In genomic region chr16:68267612-68268405, GRCh38 we compare ENCODE assay signal across 8 cellular contexts. TPM values are rescaled to one million over a fixed set of nuclear protein-coding genes. Genes with fewer than 3 reads are reported as not detected.
A peak's percentile ranks its signal among the peaks of the same experiment; 100 is the strongest.
DNase-seq lines count a peak whose midpoint lies in the region; ATAC-seq and TF ChIP-seq lines count a peak whose summit lies in the region.
"Had no signal": no experiment of that assay in that cellular context is flagged by ENCODE, and none has a peak within 500 bp of the region (broad histone marks: within the 10 kb centered on the region; RNA-seq: fewer than 3 reads in every experiment).

No MANE protein-coding gene starts in this region.

- peak; percentile 31 for DNase-seq in NCI-H510A treated with DMSO at 0.1 percent for 48 hours (lab: John Stamatoyannopoulos, UW)
- DNase-seq in NCI-H510A (lab: John Stamatoyannopoulos, UW), result no peak
- peak; percentile 25 for DNase-seq in WTC11 (ENCODE audit: low spot score)
- no peak for DNase-seq in osteoblast (ENCODE audit: insufficient read length, low spot score, missing footprints)
- no peak for DNase-seq in NCI-H1436 (lab: John Stamatoyannopoulos, UW)
- DNase-seq in amniotic stem cell (lab: John Stamatoyannopoulos, UW), result no peak
- DNase-seq: NCI-H146 had no signal

- TF ChIP-seq CTCF in WTC11 (IDR thresholded peaks at IDR 0.05) (no peak), osteoblast (IDR thresholded peaks at IDR 0.05; ENCODE audit: extremely low read depth, low read depth, low read length) (no peak)

- no peaks in the 10 kb centered on the region for H3K9me3 ChIP-seq in osteoblast (ENCODE audit: low read depth, low read length)

- peak overlapping the region; percentile 49 for H3K4me3 Mint-ChIP-seq in WTC11

- H3K27me3 Mint-ChIP-seq in WTC11 (ENCODE audit: low read depth), result peaks cover 15% of the 10 kb centered on the region

- peaks cover 34% of the 10 kb centered on the region for H3K4me1 Mint-ChIP-seq in WTC11

- no peaks in the 10 kb centered on the region for H3K9me3 Mint-ChIP-seq in WTC11

- CTCF ChIA-PET in WTC11 (lab: Charles Lee), result interaction anchor here (0.9 to 1.3 kb wide), 3 partner anchors 11 to 100 kb away, joined by 3 read pairs; no protein-coding TSS in a partner anchor

- H3K27ac ChIP-seq in osteoblast (ENCODE audit: low read depth, low read length), result no peak overlapping the region

- H3K27ac Mint-ChIP-seq in WTC11, result peak overlapping the region; percentile 66; the same call in 1 of the 2 replicates

- H4K20me1 ChIP-seq in osteoblast (ENCODE audit: insufficient read depth, low read length), result peaks cover 53% of the 10 kb centered on the region

- peaks cover 31% of the 10 kb centered on the region for H3K36me3 ChIP-seq in osteoblast (ENCODE audit: insufficient read depth, low read length)

- POLR2A ChIA-PET in WTC11 (lab: Charles Lee), result no interaction called here

- no peak overlapping the region for H2AFZ ChIP-seq in osteoblast (ENCODE audit: low read length)

- H3K27me3 ChIP-seq in osteoblast (ENCODE audit: insufficient read depth, low read length), result no peaks in the 10 kb centered on the region

- H3K4me2 ChIP-seq in osteoblast (ENCODE audit: insufficient read depth, low read length), result peak overlapping the region; percentile 36

- ATAC-seq in WTC11, result peak; percentile 46

- H3K4me3 ChIP-seq in osteoblast (ENCODE audit: insufficient read depth, low read length), result no peak overlapping the region
- H3K4me3 ChIP-seq: lung had no signal

- peaks cover 75% of the 10 kb centered on the region for H3K79me2 ChIP-seq in osteoblast (ENCODE audit: insufficient read depth, low read length)

- no peaks in the 10 kb centered on the region for H3K36me3 Mint-ChIP-seq in WTC11

- peaks cover 25% of the 10 kb centered on the region for H3K4me1 ChIP-seq in osteoblast (ENCODE audit: insufficient read depth, low read length)

TF ChIP-seq in WTC11, 78 proteins besides CTCF, POLR2A, EP300 and RAD21:
- no peak for TF ChIP-seq ZNF423 (CRISPR knock-in tag; IDR thresholded peaks at IDR 0.05)
- TF ChIP-seq HMGA2 (CRISPR knock-in tag; IDR thresholded peaks at IDR 0.05), result no peak
- TF ChIP-seq CREB1 (CRISPR knock-in tag; IDR thresholded peaks at IDR 0.05), result no peak
- TF ChIP-seq CBFB (CRISPR knock-in tag; IDR thresholded peaks at IDR 0.05; ENCODE audit: low read depth), result no peak

RNA-seq across cellular contexts. Expression of gene SLC7A6, which starts 3.5 kb away (rescaled TPM):
- total RNA-seq in WTC11 (2021) (27.4 TPM in 3 replicates), osteoblast (35.1 and 36.9 TPM in 2 replicates)

RNA-seq across cellular contexts. Expression of gene PLA2G15, which starts 22.6 kb away (rescaled TPM):
- total RNA-seq in WTC11 (2021) (9.4 to 10.2 TPM (median 9.8 TPM) in 3 replicates), osteoblast (30.8 and 30.9 TPM in 2 replicates)

RNA-seq across cellular contexts. Expression of gene ESRP2, which starts 31.9 kb away (rescaled TPM):
- total RNA-seq in WTC11 (2021), result 48.5 to 55.0 TPM (median 49.8 TPM) in 3 replicates
- total RNA-seq in osteoblast, result under 0.01 TPM in 1 of 2 replicates, not detected in the other

RNA-seq across cellular contexts. Expression of gene SLC7A6OS, which starts 42.9 kb away (rescaled TPM):
- total RNA-seq in WTC11 (2021) (20.5 to 22.6 TPM (median 20.7 TPM) in 3 replicates), osteoblast (12.1 and 12.3 TPM in 2 replicates)

RNA-seq across cellular contexts. Expression of gene PRMT7, which starts 43.0 kb away (rescaled TPM):
- total RNA-seq in WTC11 (2021), result 50.3 to 59.3 TPM (median 52.5 TPM) in 3 replicates
- total RNA-seq in osteoblast, result 35.4 and 36.9 TPM in 2 replicates

Comparison
In these comparisons a context has a peak if more than half of its experiments do, and no peak if none do; other contexts are left out.
1. DNase-seq: peak in NCI-H510A treated with DMSO at 0.1 percent for 48 hours (single experiment) and WTC11 (single experiment); none in NCI-H510A (single experiment), osteoblast (single experiment), NCI-H1436 (single experiment) and amniotic stem cell (single experiment).
2. RNA of gene ESRP2, which starts 31.9 kb away (total RNA-seq): 48.5 to 55.0 TPM in WTC11; under 0.01 TPM in osteoblast; every median in the first group is over 10 times any median in the second.